8 cellular contexts compared by ENCODE assay signal in the genomic region with DNA sequence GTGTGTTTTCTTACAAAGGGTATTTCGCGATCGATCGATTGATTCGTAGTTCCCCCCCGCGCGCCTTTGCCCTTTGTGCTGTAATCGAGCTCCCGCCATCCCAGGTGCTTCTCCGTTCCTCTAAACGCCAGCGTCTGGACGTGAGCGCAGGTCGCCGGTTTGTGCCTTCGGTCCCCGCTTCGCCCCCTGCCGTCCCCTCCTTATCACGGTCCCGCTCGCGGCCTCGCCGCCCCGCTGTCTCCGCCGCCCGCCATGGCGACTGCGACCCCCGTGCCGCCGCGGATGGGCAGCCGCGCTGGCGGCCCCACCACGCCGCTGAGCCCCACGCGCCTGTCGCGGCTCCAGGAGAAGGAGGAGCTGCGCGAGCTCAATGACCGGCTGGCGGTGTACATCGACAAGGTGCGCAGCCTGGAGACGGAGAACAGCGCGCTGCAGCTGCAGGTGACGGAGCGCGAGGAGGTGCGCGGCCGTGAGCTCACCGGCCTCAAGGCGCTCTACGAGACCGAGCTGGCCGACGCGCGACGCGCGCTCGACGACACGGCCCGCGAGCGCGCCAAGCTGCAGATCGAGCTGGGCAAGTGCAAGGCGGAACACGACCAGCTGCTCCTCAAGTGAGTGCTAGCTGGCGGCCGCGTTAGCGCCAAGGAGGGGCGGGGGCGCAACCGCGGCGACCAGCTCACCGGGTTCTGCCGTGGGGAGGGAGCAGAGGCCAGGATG. TPM values are rescaled to one million over a fixed set of nuclear protein-coding genes. Genes with fewer than 3 reads are reported as not detected.
DNase-seq lines count a peak whose midpoint lies in the region; ATAC-seq, FAIRE-seq and TF ChIP-seq lines count a peak whose summit lies in the region.

No MANE protein-coding gene starts in this region.

- 0% methylated on average over 67 to 93 of the region's 93 CpGs for WGBS in small intestine, 3 donors

- TF ChIP-seq CTCF in C4-2B (conservative IDR thresholded peaks at IDR 0.05): peak; percentile 7; the same call in 1 of the 2 replicates
- peak; percentile 15; the same call in 1 of the 2 replicates for TF ChIP-seq CTCF in VCaP (conservative IDR thresholded peaks at IDR 0.05)
- no peak for TF ChIP-seq CTCF in breast epithelium (IDR thresholded peaks at IDR 0.05)

- FAIRE-seq in small intestine (lab: Jason Lieb, UNC) (no peak), GM19239 (lab: Jason Lieb, UNC) (no peak)

- H3K27ac ChIP-seq in C4-2B (peak overlapping the region; percentile 98), VCaP (peak overlapping the region; percentile 97), breast epithelium (peak overlapping the region; percentile 95 to 96), small intestine (ENCODE audit: low read depth in 1 of 2, low read length in 1 of 2) (peak overlapping the region; percentile 84 to 98)

- peak; percentile 12 for ATAC-seq in GM19438 (IDR thresholded peaks at IDR 0.05; ENCODE audit: low read depth, unreplicated experiment)

- H3K4me3 ChIP-seq in breast epithelium (peak overlapping the region; percentile 73 to 96 (median 75)), small intestine (ENCODE audit: low read depth in 1 of 2, low read length in 2 of 2) (peak overlapping the region; percentile 59 to 83)

- intact Hi-C loops in breast epithelium (cut with DNase I; ENCODE audit: low total_unique reads): no loop called here

- TF ChIP-seq POLR2A in breast epithelium (IDR thresholded peaks at IDR 0.05): no peak

- H3K9me3 ChIP-seq in breast epithelium: no peaks in the 10 kb centered on the region
- no peaks in the 10 kb centered on the region for H3K9me3 ChIP-seq in small intestine (ENCODE audit: control insufficient read depth, low read depth)

- in situ Hi-C loops in KBM-7 (cut with MboI; ENCODE audit: low pct_unique_long_range_greater_than_20kb, low sequenced_read_pairs): no loop called here

- H3K27me3 ChIP-seq in breast epithelium: no peaks in the 10 kb centered on the region
- no peaks in the 10 kb centered on the region for H3K27me3 ChIP-seq in small intestine (ENCODE audit: control insufficient read depth in 2 of 2, insufficient read depth in 2 of 2, low read length in 2 of 2)

- H3K36me3 ChIP-seq in breast epithelium (no peaks in the 10 kb centered on the region), small intestine (ENCODE audit: control insufficient read depth in 2 of 2, insufficient read depth in 2 of 2, low read length in 2 of 2) (no peaks in the 10 kb centered on the region)

- DNase-seq in KBM-7 (peak; percentile 59), breast epithelium (ENCODE audit: low spot score in 2 of 2) (peak; percentile 30 to 53), islet precursor cell (peak; percentile 76), small intestine (peak; percentile 68), GM19239 (ENCODE audit: insufficient read length, low spot score) (no peak)

- H3K4me1 ChIP-seq in breast epithelium (peaks cover 0 to 8% of the 10 kb centered on the region in 2 donors), small intestine (ENCODE audit: control insufficient read depth in 2 of 2, insufficient read depth in 1 of 2, low read depth in 1 of 2, low read length in 1 of 2) (no peaks in the 10 kb centered on the region)

RNA-seq across cellular contexts. Expression of a gene that starts 0.5 kb away (rescaled TPM):
- total RNA-seq in breast epithelium: 1 to 10 TPM; 4.8 to 6.4 (median 5.2) TPM
- polyA plus RNA-seq in small intestine: 10 to 100 TPM in 1 of 3 donors, 1 to 10 TPM in 2; 3.1 to 55.3 (median 4.9) TPM

Comparison
In these comparisons a context has a peak if more than half of its experiments do, and no peak if none do; other contexts are left out.
1. CTCF ChIP-seq: peak in C4-2B (single experiment) and VCaP (single experiment); none in breast epithelium (0 of 3).
2. Peak in every context shown above with its lines, with median percentiles within 50 percentile points of each other: H3K27ac ChIP-seq.